Comparison of ENCODE assay signal across 8 cellular contexts in the genomic region with DNA sequence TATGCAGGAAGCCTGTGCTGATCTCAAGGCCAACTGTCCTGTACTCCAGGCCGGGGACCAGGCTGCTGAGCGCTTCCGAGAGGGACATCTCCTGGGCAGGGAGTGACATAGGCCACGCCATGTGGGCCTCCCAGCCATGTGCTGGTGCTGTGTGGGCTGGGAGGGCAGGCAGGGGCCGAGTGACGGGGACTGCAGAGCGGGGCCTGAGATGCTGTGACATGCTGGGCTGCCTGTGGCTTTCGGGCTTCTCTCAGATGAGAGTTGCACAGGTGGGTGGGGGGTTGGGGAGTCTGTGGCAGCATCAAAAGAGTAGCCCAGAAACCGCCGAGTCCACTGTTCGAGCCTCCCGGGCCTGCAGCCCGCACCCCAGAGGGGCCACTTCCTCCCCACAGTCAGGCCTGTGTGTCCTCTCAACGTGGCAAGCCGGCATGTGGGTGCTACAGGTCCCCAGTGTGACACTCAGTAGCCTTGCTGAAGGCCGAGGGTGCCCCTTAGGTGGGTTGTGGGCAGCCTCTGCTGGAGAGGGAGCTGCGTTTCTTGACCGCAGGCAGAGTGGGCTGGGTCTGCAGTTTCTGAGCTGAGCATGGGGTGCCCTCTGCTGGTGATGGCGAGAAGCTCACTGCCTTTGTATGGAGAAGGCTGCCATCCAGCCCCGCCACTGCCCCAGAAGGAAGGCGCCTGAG.
DNase-seq lines count a peak whose midpoint lies in the region; ATAC-seq and TF ChIP-seq lines count a peak whose summit lies in the region.

No MANE protein-coding gene starts in this region.

- H3K9ac ChIP-seq in SK-N-SH: no peak overlapping the region

- H2AFZ ChIP-seq in SK-N-SH (ENCODE audit: low read depth): no peak overlapping the region

- H3K4me3 ChIP-seq in LNCaP clone FGC (ENCODE audit: low read depth, low read length) (no peak overlapping the region), SK-N-SH (ENCODE audit: low read depth in 2 of 2, low read length in 1 of 2) (peak overlapping the region in 1 of 2 experiments; percentile 47; a peak in 1 of 4 replicates), tibial nerve (no peak overlapping the region)

- H3K27me3 ChIP-seq in SK-N-SH (ENCODE audit: insufficient read depth): no peaks in the 10 kb centered on the region
- no peaks in the 10 kb centered on the region for H3K27me3 ChIP-seq in tibial nerve

- no peaks in the 10 kb centered on the region for H3K9me2 ChIP-seq in SK-N-SH

- H3K9me3 ChIP-seq in SK-N-SH (no peaks in the 10 kb centered on the region), tibial nerve (no peaks in the 10 kb centered on the region)

- WGBS in SK-N-SH (ENCODE audit: low lambda C conversion rate): 45% methylated on average over 7 of the region's 21 CpGs
- WGBS in tibial nerve, 2 donors: 33 to 39% methylated on average over 8 to 14 of the region's 21 CpGs

- TF ChIP-seq CTCF in LNCaP clone FGC (IDR thresholded peaks at IDR 0.05; ENCODE audit: control insufficient read depth, extremely low read depth, insufficient read depth) (peak; percentile 95), SK-N-SH (IDR thresholded peaks at IDR 0.05) (peak; percentile 86), tibial nerve (IDR thresholded peaks at IDR 0.05) (peak; percentile 90 to 99 (median 91))

- no peak for TF ChIP-seq EP300 in SK-N-SH (IDR thresholded peaks at IDR 0.05; ENCODE audit: borderline replicate concordance in 1 of 2, low read depth in 1 of 2, low read length in 1 of 2)
- no peak for TF ChIP-seq EP300 in tibial nerve (IDR thresholded peaks at IDR 0.05)

- POLR2A ChIA-PET in SK-N-SH (lab: Yijun Ruan, JAX): interaction anchor here (0.9 to 1.0 kb wide), 4 partner anchors 98 to 103 kb away, joined by 3 to 5 read pairs (median 4); partner anchors contain the start of gene BCR

- TF ChIP-seq RAD21 in SK-N-SH (IDR thresholded peaks at IDR 0.05; ENCODE audit: low read length): peak; percentile 99

- H3K27ac Mint-ChIP-seq in activated naive CD4-positive, alpha-beta T cell treated with anti-CD3 and anti-CD28 coated beads, Interleukin-2, amount 50 U/mL, for 72 hours: peak overlapping the region in 1 of 2 donors; percentile 78

- H3K36me3 Mint-ChIP-seq in activated naive CD4-positive, alpha-beta T cell treated with anti-CD3 and anti-CD28 coated beads, Interleukin-2, amount 50 U/mL, for 72 hours: no peaks in the 10 kb centered on the region

- peaks cover 6 to 14% of the 10 kb centered on the region in 2 experiments; a peak in 3 of 4 replicates for H3K4me1 ChIP-seq in SK-N-SH (ENCODE audit: control insufficient read depth in 1 of 2, insufficient read depth in 2 of 2, low read depth in 1 of 2, low read length in 1 of 2)
- H3K4me1 ChIP-seq in tibial nerve: peaks cover 0 to 80% (median 48%) of the 10 kb centered on the region in 4 donors

- peaks cover 5% of the 10 kb centered on the region for H3F3A ChIP-seq in SK-N-SH (replicated peaks; ENCODE audit: insufficient read depth)

- intact Hi-C loops in Right ventricle myocardium superior (cut with DNase I): loop anchor here (2.0 to 10.0 kb wide), 2 partner anchors 105 to 327 kb away; no protein-coding TSS in a partner anchor

- no peaks in the 10 kb centered on the region for H3K79me2 ChIP-seq in SK-N-SH (ENCODE audit: insufficient read depth)

- H3K4me2 ChIP-seq in SK-N-SH: peak overlapping the region; percentile 74

- CTCF ChIA-PET in SK-N-SH (lab: Yijun Ruan, JAX): interaction anchor here (0.5 to 25.8 kb wide), 53 partner anchors 10 to 323 kb away, joined by 3 to 587 read pairs (median 6); partner anchors contain the start of genes BCR and RAB36

- peak; percentile 65 to 72 for ATAC-seq in activated naive CD4-positive, alpha-beta T cell treated with anti-CD3 and anti-CD28 coated beads, Interleukin-2, amount 50 U/mL, for 72 hours
- ATAC-seq in Right ventricle myocardium superior (ENCODE audit: poor library complexity): peak; percentile 84
- no peak for ATAC-seq in HG03439 (IDR thresholded peaks at IDR 0.05; ENCODE audit: unreplicated experiment)

- H3K27ac ChIP-seq in SK-N-SH (ENCODE audit: low read depth in 2 of 2, low read length in 1 of 2) (peak overlapping the region; percentile 43 to 59; a peak in 3 of 4 replicates), tibial nerve (peak overlapping the region; percentile 69 to 91 (median 82))

- 0 out of 2 replicates have a peak, but pooled peaks cover 3% of the 10 kb centered on the region for H4K20me1 ChIP-seq in SK-N-SH (ENCODE audit: insufficient read depth)

- H3K36me3 ChIP-seq in SK-N-SH (replicated peaks in 1 of 2; ENCODE audit: control insufficient read depth in 1 of 2, insufficient read depth in 2 of 2, low read length in 1 of 2) (peaks cover 3 to 37% of the 10 kb centered on the region in 2 experiments), tibial nerve (peaks cover 0 to 59% (median 0%) of the 10 kb centered on the region in 3 donors)

- no peaks in the 10 kb centered on the region for H3K9me3 Mint-ChIP-seq in activated naive CD4-positive, alpha-beta T cell treated with anti-CD3 and anti-CD28 coated beads, Interleukin-2, amount 50 U/mL, for 72 hours

- TF ChIP-seq POLR2A in tibial nerve (IDR thresholded peaks at IDR 0.05): no peak

- DNase-seq in EH (ENCODE audit: low read depth) (peak; percentile 72), LNCaP clone FGC (ENCODE audit: low read depth) (peak; percentile 27), SK-N-SH (peak; percentile 93), Right ventricle myocardium superior (peak; percentile 91), pons (ENCODE audit: low spot score) (peak; percentile 70), tibial nerve (ENCODE audit: low spot score in 2 of 2) (peak; percentile 80 to 91)
- DNase-seq in activated naive CD4-positive, alpha-beta T cell treated with anti-CD3 and anti-CD28 coated beads, Interleukin-2, amount 50 U/mL, for 72 hours (ENCODE audit: low spot score in 2 of 2): peak; percentile 79 to 82

TF ChIP-seq in SK-N-SH, 30 proteins besides CTCF, POLR2A, EP300 and RAD21:
- peak; percentile 47; the same call in 1 of the 2 replicates for TF ChIP-seq MXI1 (IDR thresholded peaks at IDR 0.05; ENCODE audit: low read depth, low read length)
- no peak for TF ChIP-seq TEAD4 (IDR thresholded peaks at IDR 0.05; ENCODE audit: borderline replicate concordance, insufficient read depth)
- peak; percentile 41 for TF ChIP-seq CHD2 (IDR thresholded peaks at IDR 0.05; ENCODE audit: low read length, partially characterized antibody)
- no peak for TF ChIP-seq RCOR1 (IDR thresholded peaks at IDR 0.05; ENCODE audit: low read length)
- no peak for TF ChIP-seq ELF1 (IDR thresholded peaks at IDR 0.05)
- no peak for TF ChIP-seq FOXM1 (IDR thresholded peaks at IDR 0.05; ENCODE audit: low read depth)
- peak; percentile 24; the same call in 1 of the 2 replicates for TF ChIP-seq NRF1 (IDR thresholded peaks at IDR 0.05; ENCODE audit: low read depth, low read length)
- peak; percentile 98 for TF ChIP-seq SMC3 (IDR thresholded peaks at IDR 0.05; ENCODE audit: low read depth, low read length)
- TF ChIP-seq FOSL2 (IDR thresholded peaks at IDR 0.05; ENCODE audit: borderline replicate concordance, low read depth): no peak
- no peak for TF ChIP-seq ZBTB33 (IDR thresholded peaks at IDR 0.05; ENCODE audit: borderline replicate concordance, low read depth)

Comparison
In these comparisons a context has a peak if more than half of its experiments do, and no peak if none do; other contexts are left out.
1. DNase-seq: peak in every context shown above with its lines; median percentile 93 in SK-N-SH; 91 in Right ventricle myocardium superior; 86 in tibial nerve; 80 in activated naive CD4-positive, alpha-beta T cell treated with anti-CD3 and anti-CD28 coated beads, Interleukin-2, amount 50 U/mL, for 72 hours; 72 in EH; 70 in pons; 27 in LNCaP clone FGC.